Comparison of ENCODE assay signal across 1 cellular context in genomic region chr18:29838961-29839360, GRCh38.
DNase-seq lines count a peak whose midpoint lies in the region.
"Not testable (repeated sequence)": the region's sequence is repeated elsewhere in the genome, so short reads cannot be mapped to it uniquely, and the experiment has no call there.

No MANE protein-coding gene starts in this region.

- H3K27me3 ChIP-seq in trophoblast cell (ENCODE audit: insufficient read depth, low read length) = not testable (repeated sequence)

- not testable (repeated sequence) for H3K4ac ChIP-seq in trophoblast cell (ENCODE audit: low read depth, low read length)

- H3K36me3 ChIP-seq in trophoblast cell (ENCODE audit: control insufficient read depth in 1 of 2, insufficient read depth in 2 of 2, low read length in 2 of 2) = not testable (repeated sequence)

- H2BK120ac ChIP-seq in trophoblast cell (ENCODE audit: insufficient read depth, low read length, poor library complexity) = not testable (repeated sequence)

- peak; percentile 57 to 58 for DNase-seq in trophoblast cell

- H2AFZ ChIP-seq in trophoblast cell (ENCODE audit: insufficient read depth, low read length, poor library complexity) = not testable (repeated sequence)

- not testable (repeated sequence) for H3K9me3 ChIP-seq in trophoblast cell (ENCODE audit: insufficient read depth, low read depth, low read length)

- not testable (repeated sequence) for H3K23ac ChIP-seq in trophoblast cell (ENCODE audit: low read length)

- not testable (repeated sequence) for H3K9ac ChIP-seq in trophoblast cell (ENCODE audit: low read length)

- not testable (repeated sequence) for H2AK5ac ChIP-seq in trophoblast cell (ENCODE audit: low read length)

- not testable (repeated sequence) for H2BK12ac ChIP-seq in trophoblast cell (ENCODE audit: low read length)

- H3K79me1 ChIP-seq in trophoblast cell (ENCODE audit: low read length) = not testable (repeated sequence)

- no CpG with 5 or more reads among the region's 12 CpGs for WGBS in trophoblast cell (ENCODE audit: extremely low coverage, insufficient coverage, insufficient read length)

- not testable (repeated sequence) for H3K79me2 ChIP-seq in trophoblast cell (ENCODE audit: control insufficient read depth, insufficient read depth, low read length, poor library complexity)

- H4K91ac ChIP-seq in trophoblast cell (ENCODE audit: low read depth, low read length) = not testable (repeated sequence)

- not testable (repeated sequence) for H3K27ac ChIP-seq in trophoblast cell (ENCODE audit: low read depth, low read length)

- not testable (repeated sequence) for H2BK5ac ChIP-seq in trophoblast cell (ENCODE audit: low read depth, low read length, poor library complexity)

- not testable (repeated sequence) for H4K8ac ChIP-seq in trophoblast cell (ENCODE audit: low read depth, low read length)

- H3K18ac ChIP-seq in trophoblast cell (ENCODE audit: low read length) = not testable (repeated sequence)

- not testable (repeated sequence) for H3K4me3 ChIP-seq in trophoblast cell (ENCODE audit: low read depth, low read length)

- not testable (repeated sequence) for H3K14ac ChIP-seq in trophoblast cell (ENCODE audit: low read length)

- H4K12ac ChIP-seq in trophoblast cell (ENCODE audit: low read depth, low read length) = not testable (repeated sequence)

- not testable (repeated sequence) for H3K4me2 ChIP-seq in trophoblast cell (ENCODE audit: low read length)

- H3K4me1 ChIP-seq in trophoblast cell (ENCODE audit: control insufficient read depth in 1 of 2, insufficient read depth in 2 of 2, low read length in 2 of 2) = not testable (repeated sequence)
